Comparison of ENCODE assay signal across 17 cellular contexts in genomic region chr1:160622885-160623633, GRCh38. TPM values are rescaled to one million over a fixed set of nuclear protein-coding genes. Genes with fewer than 3 reads are reported as not detected.
DNase-seq lines count a peak whose midpoint lies in the region; ATAC-seq, FAIRE-seq and TF ChIP-seq lines count a peak whose summit lies in the region.
"Had no signal": no experiment of that assay in that cellular context is flagged by ENCODE, and none has a peak within 500 bp of the region (broad histone marks: within the 10 kb centered on the region; RNA-seq: fewer than 3 reads in every experiment).

No MANE protein-coding gene starts in this region.

- POLR2A ChIA-PET in activated B cell treated with CpG ODN at 0.5 μM for 24 hours (lab: Charles Lee): interaction anchor here (0.9 to 10.1 kb wide), 3 partner anchors 19 to 51 kb away, joined by 3 to 60 read pairs (median 15); partner anchors contain the start of gene SLAMF1

- H3K36me3 Mint-ChIP-seq in activated B cell treated with CpG ODN at 0.5 μM for 24 hours (ENCODE audit: low read depth): peaks cover 82% of the 10 kb centered on the region
- H3K36me3 Mint-ChIP-seq: CD14-positive monocyte had no signal

- peak overlapping the region; percentile 83 for H3K27ac Mint-ChIP-seq in activated B cell treated with CpG ODN at 0.5 μM for 24 hours

- TF ChIP-seq POLR2A in GM12892 (IDR thresholded peaks at IDR 0.05; ENCODE audit: low read depth, low read length): peak; percentile 63; the same call in 1 of the 2 replicates
- TF ChIP-seq POLR2A in right lobe of liver (IDR thresholded peaks at IDR 0.05): no peak

- peaks cover 92% of the 10 kb centered on the region for H3K4me1 Mint-ChIP-seq in activated B cell treated with CpG ODN at 0.5 μM for 24 hours

- intact Hi-C loops in activated B cell treated with CpG ODN at 0.5 μM for 24 hours (cut with micrococcal nuclease): loop anchor here (2.0 to 10.0 kb wide), 3 partner anchors 42 to 1608 kb away; no protein-coding TSS in a partner anchor
- intact Hi-C loops in right lobe of liver (cut with DNase I): no loop called here

- no peak for TF ChIP-seq CTCF in activated B cell treated with CpG ODN at 0.5 μM for 24 hours (IDR thresholded peaks at IDR 0.05)
- no peak for TF ChIP-seq CTCF in right lobe of liver (IDR thresholded peaks at IDR 0.05)

- no peak for FAIRE-seq in GM12892 (lab: Jason Lieb, UNC)
- FAIRE-seq: islet of Langerhans had no signal

- H3K27me3 Mint-ChIP-seq in activated B cell treated with CpG ODN at 0.5 μM for 24 hours: no peaks in the 10 kb centered on the region

- DNase-seq in CD1c-positive myeloid dendritic cell (ENCODE audit: extremely low spot score) (peak; percentile 11), GM12892 (ENCODE audit: insufficient read length) (no peak), activated B cell treated with CpG ODN at 0.5 μM for 24 hours (no peak), NCI-H524 (lab: John Stamatoyannopoulos, UW) (no peak), NCI-H1105 (lab: John Stamatoyannopoulos, UW) (no peak), SJCRH30 (no peak), right lobe of liver (no peak)
- DNase-seq: NCI-H1930, NCI-H69, psoas muscle, SHP77 treated with DMSO at 0.1 percent for 48 hours had no signal

- no peak overlapping the region for H3K27ac ChIP-seq in SJCRH30
- no peak overlapping the region for H3K27ac ChIP-seq in right lobe of liver
- H3K27ac ChIP-seq: psoas muscle, VCaP had no signal

- H3K4me3 Mint-ChIP-seq in activated B cell treated with CpG ODN at 0.5 μM for 24 hours: peak overlapping the region; percentile 55
- H3K4me3 Mint-ChIP-seq: CD14-positive monocyte had no signal

- H3K9me3 ChIP-seq in SJCRH30 (replicated peaks) (no peaks in the 10 kb centered on the region), right lobe of liver (no peaks in the 10 kb centered on the region)
- H3K9me3 ChIP-seq: psoas muscle had no signal

- 78% methylated on average over 5 of the region's 5 CpGs for WGBS in right lobe of liver (ENCODE audit: insufficient coverage, low coverage, low lambda C conversion rate, missing lambda C conversion rate)

- H3K27me3 ChIP-seq in SJCRH30 (no peaks in the 10 kb centered on the region), right lobe of liver (no peaks in the 10 kb centered on the region)

- CTCF ChIA-PET in activated B cell treated with CpG ODN at 0.5 μM for 24 hours (lab: Charles Lee): interaction anchor here (1.0 to 6.8 kb wide), 3 partner anchors 51 to 195 kb away, joined by 3 to 60 read pairs (median 5); no protein-coding TSS in a partner anchor

- ATAC-seq in activated B cell treated with CpG ODN at 0.5 μM for 24 hours (ENCODE audit: low read depth) (peak; percentile 54), esophagus mucosa (peak; percentile 34), right lobe of liver (no peak)
- ATAC-seq: psoas muscle had no signal

- H3K9me3 Mint-ChIP-seq in activated B cell treated with CpG ODN at 0.5 μM for 24 hours: peaks cover 5% of the 10 kb centered on the region

- no peak overlapping the region for H3K4me3 ChIP-seq in SJCRH30
- H3K4me3 ChIP-seq in right lobe of liver: no peak overlapping the region
- H3K4me3 ChIP-seq: psoas muscle had no signal

- H3K36me3 ChIP-seq in SJCRH30: no peaks in the 10 kb centered on the region
- H3K36me3 ChIP-seq in right lobe of liver: no peaks in the 10 kb centered on the region

- H3K4me1 ChIP-seq in SJCRH30: no peaks in the 10 kb centered on the region
- H3K4me1 ChIP-seq in right lobe of liver: no peaks in the 10 kb centered on the region
- H3K4me1 ChIP-seq: psoas muscle had no signal

RNA-seq across cellular contexts. Expression of gene SLAMF1, which starts 23.8 kb away (rescaled TPM):
- 244 TPM for polyA plus RNA-seq in GM12892 (2012; ENCODE audit: missing spikeins)
- 85.7 and 91.7 TPM in 2 replicates for total RNA-seq in activated B cell treated with CpG ODN at 0.5 μM for 24 hours
- total RNA-seq in esophagus mucosa: 0.36 TPM
- not detected in 2 replicates for total RNA-seq in SJCRH30 (2014; rRNA removed; shearing (Covaris generic))
- total RNA-seq in right lobe of liver: under 1 TPM; 0.20 to 0.42 (median 0.28) TPM
- total RNA-seq: fibroblast of villous mesenchyme had no signal

RNA-seq across cellular contexts. Expression of gene CD84, which starts 43.8 kb away (rescaled TPM):
- 18.7 TPM for polyA plus RNA-seq in GM12892 (2012; ENCODE audit: missing spikeins)
- total RNA-seq in activated B cell treated with CpG ODN at 0.5 μM for 24 hours: 57.5 and 65.5 TPM in 2 replicates
- 1.2 TPM for total RNA-seq in esophagus mucosa
- not detected in 2 replicates for total RNA-seq in SJCRH30 (2014; rRNA removed; shearing (Covaris generic))
- 10 to 100 TPM in 1 of 6 experiments, 1 to 10 TPM in 5; 2.4 to 11.1 (median 3.4) TPM for total RNA-seq in right lobe of liver
- total RNA-seq: dermis microvascular lymphatic vessel endothelial cell, fibroblast of villous mesenchyme had no signal

Comparison
In these comparisons a context has a peak if more than half of its experiments do, and no peak if none do; other contexts are left out.
1. ATAC-seq: peak in activated B cell treated with CpG ODN at 0.5 μM for 24 hours (single experiment) and esophagus mucosa (single experiment); none in right lobe of liver (0 of 4).
2. RNA of gene SLAMF1, which starts 23.8 kb away (total RNA-seq): 85.7 to 91.7 TPM in activated B cell treated with CpG ODN at 0.5 μM for 24 hours; 0.36 TPM in esophagus mucosa (single experiment), 0.20 to 0.42 TPM in right lobe of liver and not detected in SJCRH30; every median in the first group is over 10 times any median in the second.